In genomic region chr7:143411976-143412708, GRCh38 we compare ENCODE assay signal across 1 cellular context.
TF ChIP-seq lines count a peak whose summit lies in the region.

No MANE protein-coding gene starts in this region.

TF ChIP-seq in H1, 55 proteins besides CTCF, POLR2A, EP300 and RAD21:
- TF ChIP-seq RBBP5 (IDR thresholded peaks at IDR 0.05; ENCODE audit: borderline replicate concordance, low read depth, low read length) (no peak), GTF2F1 (IDR thresholded peaks at IDR 0.05; ENCODE audit: borderline replicate concordance, low read depth, low read length) (no peak), KDM4A (IDR thresholded peaks at IDR 0.05; ENCODE audit: low read depth, low read length, severe bottlenecking) (no peak), ATF3 (IDR thresholded peaks at IDR 0.05; ENCODE audit: insufficient read depth, low read depth, low read length) (no peak), CEBPB (IDR thresholded peaks at IDR 0.05; ENCODE audit: low read depth, low read length) (no peak), CHD2 (IDR thresholded peaks at IDR 0.05; ENCODE audit: low read length) (no peak), CHD7 (IDR thresholded peaks at IDR 0.05; ENCODE audit: insufficient replicate concordance, low read length) (no peak), JUN (IDR thresholded peaks at IDR 0.05; ENCODE audit: low read depth, low read length) (no peak), SP2 (IDR thresholded peaks at IDR 0.05; ENCODE audit: low read length) (no peak), SIN3A (conservative IDR thresholded peaks at IDR 0.05 in 1 of 2, IDR thresholded peaks at IDR 0.05 in 1 of 2; ENCODE audit: low read depth in 1 of 2, low read length in 2 of 2) (no peak), TAF7 (optimal IDR thresholded peaks at IDR 0.05; ENCODE audit: borderline replicate concordance, low read depth, low read length) (no peak), SP4 (IDR thresholded peaks at IDR 0.05; ENCODE audit: low read length) (no peak), CHD1 (IDR thresholded peaks at IDR 0.05; ENCODE audit: low read depth, low read length) (no peak)
TF ChIP-seq in H1: peak in this region for 0.
